Comparison of ENCODE assay signal across 9 cellular contexts in the genomic region with DNA sequence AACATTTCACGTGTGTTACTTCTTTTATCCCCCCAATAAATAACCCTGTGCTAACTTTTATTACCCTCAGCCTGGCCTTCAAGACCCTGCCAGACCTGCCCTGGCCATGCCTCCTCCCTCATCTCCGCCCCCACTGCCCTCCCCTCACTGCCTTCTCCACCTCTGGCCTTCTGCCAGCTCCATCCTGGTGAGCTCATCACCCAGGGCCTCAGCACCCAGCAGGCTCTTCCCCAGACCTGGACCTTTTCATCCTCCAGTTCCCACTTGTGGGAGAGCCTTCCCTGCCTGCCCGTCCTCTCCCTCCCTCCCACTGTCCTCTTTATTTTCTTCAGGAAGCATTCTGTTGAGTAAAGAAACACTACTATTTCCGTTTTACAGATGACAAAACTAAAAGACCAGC.
A peak's percentile ranks its signal among the peaks of the same experiment; 100 is the strongest.
DNase-seq lines count a peak whose midpoint lies in the region; ATAC-seq and TF ChIP-seq lines count a peak whose summit lies in the region.
"Had no signal": no experiment of that assay in that cellular context is flagged by ENCODE, and none has a peak within 500 bp of the region (broad histone marks: within the 10 kb centered on the region; RNA-seq: fewer than 3 reads in every experiment).

No MANE protein-coding gene starts in this region.

- peak overlapping the region; percentile 19 to 27 for H3K27ac Mint-ChIP-seq in activated naive CD4-positive, alpha-beta T cell treated with anti-CD3 and anti-CD28 coated beads, Interleukin-2, amount 50 U/mL, for 72 hours
- H3K27ac Mint-ChIP-seq in activated naive CD4-positive, alpha-beta T cell treated with anti-CD3 and anti-CD28 coated beads for 36 hours: no peak overlapping the region
- peak overlapping the region; percentile 43 for H3K27ac Mint-ChIP-seq in activated CD8-positive, alpha-beta T cell treated with anti-CD3 and anti-CD28 coated beads for 36 hours
- H3K27ac Mint-ChIP-seq in type B pancreatic cell: peak overlapping the region; percentile 77

- no peak for DNase-seq in activated naive CD4-positive, alpha-beta T cell treated with anti-CD3 and anti-CD28 coated beads, Interleukin-2, amount 50 U/mL, for 72 hours (ENCODE audit: low spot score in 2 of 2)
- no peak for DNase-seq in activated naive CD4-positive, alpha-beta T cell treated with anti-CD3 and anti-CD28 coated beads for 36 hours
- no peak for DNase-seq in activated CD8-positive, alpha-beta T cell treated with anti-CD3 and anti-CD28 coated beads for 36 hours
- peak; percentile 60 for DNase-seq in hepatic stellate cell (ENCODE audit: low spot score)
- no peak for DNase-seq in type B pancreatic cell (ENCODE audit: extremely low spot score, unreplicated experiment)
- no peak for DNase-seq in SIG-M5 treated with dmso at 0.1 percent for 504 hours (lab: John Stamatoyannopoulos, UW; ENCODE audit: unreplicated experiment)

- intact Hi-C loops in activated naive CD4-positive, alpha-beta T cell treated with anti-CD3 and anti-CD28 coated beads for 36 hours (cut with micrococcal nuclease): no loop called here
- intact Hi-C loops in activated CD8-positive, alpha-beta T cell treated with anti-CD3 and anti-CD28 coated beads for 36 hours (cut with micrococcal nuclease): no loop called here

- H3K36me3 Mint-ChIP-seq in activated naive CD4-positive, alpha-beta T cell treated with anti-CD3 and anti-CD28 coated beads, Interleukin-2, amount 50 U/mL, for 72 hours: no peaks in the 10 kb centered on the region
- peaks cover 13% of the 10 kb centered on the region for H3K36me3 Mint-ChIP-seq in activated naive CD4-positive, alpha-beta T cell treated with anti-CD3 and anti-CD28 coated beads for 36 hours (ENCODE audit: low read depth)
- peaks cover 16% of the 10 kb centered on the region for H3K36me3 Mint-ChIP-seq in activated CD8-positive, alpha-beta T cell treated with anti-CD3 and anti-CD28 coated beads for 36 hours (ENCODE audit: low read depth)
- H3K36me3 Mint-ChIP-seq in type B pancreatic cell: peaks cover 20% of the 10 kb centered on the region

- CTCF ChIA-PET in activated naive CD4-positive, alpha-beta T cell treated with anti-CD3 and anti-CD28 coated beads for 36 hours (lab: Charles Lee): interaction anchor here (1.2 to 1.3 kb wide), 2 partner anchors 198 to 270 kb away, joined by 3 read pairs; no protein-coding TSS in a partner anchor
- CTCF ChIA-PET in activated CD8-positive, alpha-beta T cell treated with anti-CD3 and anti-CD28 coated beads for 36 hours (lab: Charles Lee): interaction anchor here (1.3 kb wide), 1 partner anchor 198 kb away, joined by 3 read pairs; no protein-coding TSS in a partner anchor

- H3K4me1 Mint-ChIP-seq in activated naive CD4-positive, alpha-beta T cell treated with anti-CD3 and anti-CD28 coated beads for 36 hours (ENCODE audit: low read depth): peaks cover 17% of the 10 kb centered on the region
- H3K4me1 Mint-ChIP-seq in activated CD8-positive, alpha-beta T cell treated with anti-CD3 and anti-CD28 coated beads for 36 hours (ENCODE audit: low read depth): peaks cover 25% of the 10 kb centered on the region
- peaks cover 51% of the 10 kb centered on the region for H3K4me1 Mint-ChIP-seq in type B pancreatic cell (ENCODE audit: unreplicated experiment)

- no peak for ATAC-seq in activated naive CD4-positive, alpha-beta T cell treated with anti-CD3 and anti-CD28 coated beads, Interleukin-2, amount 50 U/mL, for 72 hours
- ATAC-seq in activated CD8-positive, alpha-beta T cell treated with anti-CD3 and anti-CD28 coated beads for 36 hours: no peak
- no peak for ATAC-seq in HG03045 (IDR thresholded peaks at IDR 0.05; ENCODE audit: unreplicated experiment)
- ATAC-seq in HG02852 (IDR thresholded peaks at IDR 0.05; ENCODE audit: unreplicated experiment): no peak
- ATAC-seq: activated CD4-positive, CD25-positive, alpha-beta regulatory T cell treated with anti-CD3 and anti-CD28 coated beads, Interleukin-2, amount 50 U/mL, for 24 hours had no signal

- TF ChIP-seq CTCF in activated CD8-positive, alpha-beta T cell treated with anti-CD3 and anti-CD28 coated beads for 36 hours (IDR thresholded peaks at IDR 0.05): no peak
- no peak for TF ChIP-seq CTCF in type B pancreatic cell (conservative IDR thresholded peaks at IDR 0.05)

- H3K4me3 Mint-ChIP-seq in activated naive CD4-positive, alpha-beta T cell treated with anti-CD3 and anti-CD28 coated beads for 36 hours: no peak overlapping the region
- H3K4me3 Mint-ChIP-seq in activated CD8-positive, alpha-beta T cell treated with anti-CD3 and anti-CD28 coated beads for 36 hours: no peak overlapping the region
- H3K4me3 Mint-ChIP-seq in type B pancreatic cell: no peak overlapping the region

- POLR2A ChIA-PET in activated CD8-positive, alpha-beta T cell treated with anti-CD3 and anti-CD28 coated beads for 36 hours (lab: Charles Lee): no interaction called here

- no peaks in the 10 kb centered on the region for H3K9me3 Mint-ChIP-seq in activated naive CD4-positive, alpha-beta T cell treated with anti-CD3 and anti-CD28 coated beads, Interleukin-2, amount 50 U/mL, for 72 hours
- no peaks in the 10 kb centered on the region for H3K9me3 Mint-ChIP-seq in activated naive CD4-positive, alpha-beta T cell treated with anti-CD3 and anti-CD28 coated beads for 36 hours
- H3K9me3 Mint-ChIP-seq in activated CD8-positive, alpha-beta T cell treated with anti-CD3 and anti-CD28 coated beads for 36 hours: no peaks in the 10 kb centered on the region
- no peaks in the 10 kb centered on the region for H3K9me3 Mint-ChIP-seq in type B pancreatic cell

- H3K27me3 Mint-ChIP-seq in activated naive CD4-positive, alpha-beta T cell treated with anti-CD3 and anti-CD28 coated beads for 36 hours (ENCODE audit: low read depth): no peaks in the 10 kb centered on the region
- no peaks in the 10 kb centered on the region for H3K27me3 Mint-ChIP-seq in activated CD8-positive, alpha-beta T cell treated with anti-CD3 and anti-CD28 coated beads for 36 hours
- H3K27me3 Mint-ChIP-seq in type B pancreatic cell: no peaks in the 10 kb centered on the region
